8 cellular contexts compared by ENCODE assay signal in genomic region chr10:14601872-14602725, GRCh38.
A peak's percentile ranks its signal among the peaks of the same experiment; 100 is the strongest.
DNase-seq lines count a peak whose midpoint lies in the region; ATAC-seq and TF ChIP-seq lines count a peak whose summit lies in the region.

No MANE protein-coding gene starts in this region.

- peak overlapping the region; percentile 99 for H3K4me3 Mint-ChIP-seq in activated B cell treated with CpG ODN at 0.5 μM for 24 hours

- no peak overlapping the region for H3K9ac ChIP-seq in duodenal mucosa (ENCODE audit: low read depth in 1 of 2, low read length in 2 of 2)

- H3K27ac Mint-ChIP-seq in activated B cell treated with CpG ODN at 0.5 μM for 24 hours, result peak overlapping the region; percentile 97

- CTCF ChIA-PET in activated B cell treated with CpG ODN at 0.5 μM for 24 hours (lab: Charles Lee), result no interaction called here

- H3K36me3 Mint-ChIP-seq in activated B cell treated with CpG ODN at 0.5 μM for 24 hours (ENCODE audit: low read depth), result peaks cover 62% of the 10 kb centered on the region

- DNase-seq in BE2C (peak; percentile 25), HT-29 (ENCODE audit: low spot score) (peak; percentile 72), activated B cell treated with CpG ODN at 0.5 μM for 24 hours (peak; percentile 51), NCI-H2081 (lab: John Stamatoyannopoulos, UW) (no peak)

- intact Hi-C loops in activated B cell treated with CpG ODN at 0.5 μM for 24 hours (cut with micrococcal nuclease), result loop anchor here (1.0 to 5.0 kb wide), 7 partner anchors 14 to 815 kb away; partner anchors contain the start of genes CDNF, HSPA14 and MSANTD7

- H3K36me3 ChIP-seq in BE2C (peaks cover 35% of the 10 kb centered on the region), duodenal mucosa (ENCODE audit: control insufficient read depth in 1 of 2, insufficient read depth in 2 of 2, low read length in 2 of 2) (peaks cover 0 to 18% of the 10 kb centered on the region in 2 donors), neuron (ENCODE audit: insufficient read depth, low read length) (peaks cover 30% of the 10 kb centered on the region)

- ATAC-seq in GM19372 (IDR thresholded peaks at IDR 0.05; ENCODE audit: low read depth, unreplicated experiment) (peak; percentile 28), activated B cell treated with CpG ODN at 0.5 μM for 24 hours (ENCODE audit: low read depth) (peak; percentile 58), HG02970 (IDR thresholded peaks at IDR 0.05; ENCODE audit: low FRiP score, unreplicated experiment) (no peak)

- no peak for TF ChIP-seq CTCF in BE2C (IDR thresholded peaks at IDR 0.05; ENCODE audit: low read depth, low read length)
- no peak for TF ChIP-seq CTCF in activated B cell treated with CpG ODN at 0.5 μM for 24 hours (IDR thresholded peaks at IDR 0.05)

- no peaks in the 10 kb centered on the region for H3K27me3 Mint-ChIP-seq in activated B cell treated with CpG ODN at 0.5 μM for 24 hours

- H3K4me3 ChIP-seq in BE2C (ENCODE audit: low read depth, low read length) (peak overlapping the region; percentile 90), duodenal mucosa (ENCODE audit: low read depth in 1 of 2, low read length in 2 of 2) (peak overlapping the region; percentile 25 to 84), neuron (ENCODE audit: low read length) (peak overlapping the region; percentile 72)

- no peaks in the 10 kb centered on the region for H3K9me3 ChIP-seq in BE2C
- H3K9me3 ChIP-seq in duodenal mucosa (ENCODE audit: control insufficient read depth in 1 of 2, low read length in 2 of 2), result no peaks in the 10 kb centered on the region
- H3K9me3 ChIP-seq in neuron (ENCODE audit: low read length), result no peaks in the 10 kb centered on the region

- POLR2A ChIA-PET in activated B cell treated with CpG ODN at 0.5 μM for 24 hours (lab: Charles Lee), result interaction anchor here (0.6 to 3.5 kb wide), 11 partner anchors 9 to 236 kb away, joined by 3 to 12 read pairs (median 5); partner anchors contain the start of genes CDNF, HSPA14 and MSANTD7

- H2AFZ ChIP-seq in neuron (ENCODE audit: low read depth, low read length), result no peak overlapping the region

- no peaks in the 10 kb centered on the region for H3K27me3 ChIP-seq in BE2C
- no peaks in the 10 kb centered on the region for H3K27me3 ChIP-seq in duodenal mucosa (ENCODE audit: control insufficient read depth in 1 of 2, insufficient read depth in 2 of 2, low read length in 2 of 2)
- H3K27me3 ChIP-seq in neuron (ENCODE audit: insufficient read depth, low read length), result peaks cover 6% of the 10 kb centered on the region

- H3K4me1 ChIP-seq in BE2C (no peaks in the 10 kb centered on the region), duodenal mucosa (ENCODE audit: control insufficient read depth in 1 of 2, insufficient read depth in 2 of 2, low read length in 2 of 2) (peaks cover 18 to 25% of the 10 kb centered on the region in 2 donors), neuron (ENCODE audit: insufficient read depth, low read length) (peaks cover 27% of the 10 kb centered on the region)

- H3K4me1 Mint-ChIP-seq in activated B cell treated with CpG ODN at 0.5 μM for 24 hours, result peaks cover 71% of the 10 kb centered on the region

- H3K27ac ChIP-seq in duodenal mucosa (ENCODE audit: low read depth, low read length), result no peak overlapping the region

- H3K9me3 Mint-ChIP-seq in activated B cell treated with CpG ODN at 0.5 μM for 24 hours, result no peaks in the 10 kb centered on the region

Comparison
In these comparisons a context has a peak if more than half of its experiments do, and no peak if none do; other contexts are left out.
1. DNase-seq: peak in BE2C (single experiment), HT-29 (single experiment) and activated B cell treated with CpG ODN at 0.5 μM for 24 hours (single experiment); none in NCI-H2081 (0 of 2).
2. Peak in every context shown above with its lines, with median percentiles within 50 percentile points of each other: H3K4me3 ChIP-seq.